In the genomic region with DNA sequence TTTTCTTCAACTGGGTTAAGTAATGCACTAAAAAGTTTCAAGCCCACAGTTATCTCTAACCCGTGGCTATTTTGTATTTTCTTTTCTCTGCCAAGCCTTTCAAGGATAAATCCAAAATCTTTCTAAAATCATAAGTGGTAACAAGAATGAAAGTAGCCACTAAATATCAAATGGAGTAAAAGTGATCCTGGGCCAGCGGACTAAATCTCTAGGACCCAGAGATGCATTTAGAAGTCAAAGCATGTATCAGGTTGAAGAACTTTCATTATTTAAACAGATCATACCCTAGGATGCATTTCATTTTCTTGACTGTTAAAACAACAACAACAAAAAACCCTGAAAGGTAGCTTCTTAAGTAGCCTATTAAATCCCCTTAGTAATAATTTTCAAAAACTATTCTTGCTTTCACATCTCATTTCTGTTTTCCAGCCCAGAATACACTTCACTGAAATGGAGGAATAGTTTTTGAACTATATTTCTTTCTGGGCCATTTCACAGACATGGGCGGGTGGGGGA, we compare ENCODE assay signal across 26 cellular contexts. TPM values are rescaled to one million over a fixed set of nuclear protein-coding genes. Genes with fewer than 3 reads are reported as not detected.
DNase-seq lines count a peak whose midpoint lies in the region; ATAC-seq, FAIRE-seq and TF ChIP-seq lines count a peak whose summit lies in the region.
"Had no signal": no experiment of that assay in that cellular context is flagged by ENCODE, and none has a peak within 500 bp of the region (broad histone marks: within the 10 kb centered on the region; RNA-seq: fewer than 3 reads in every experiment).

No MANE protein-coding gene starts in this region.

- DNase-seq in GM19239 (ENCODE audit: insufficient read length, low spot score) (no peak), astrocyte (ENCODE audit: low read depth) (no peak), posterior cingulate gyrus (no peak), DMS53 (lab: John Stamatoyannopoulos, UW) (no peak)
- DNase-seq: CD4-positive, alpha-beta memory T cell; NCI-H1436 treated with DMSO at 0.1 percent for 48 hours; Right ventricle myocardium superior; T-helper 17 cell; tibial artery had no signal

- H3K4me1 Mint-ChIP-seq in astrocyte (ENCODE audit: low read depth, unreplicated experiment): peaks cover 7% of the 10 kb centered on the region

- no peaks in the 10 kb centered on the region for H3K36me3 ChIP-seq in astrocyte (ENCODE audit: insufficient read depth, low read length)
- H3K36me3 ChIP-seq in iPS-18a (ENCODE audit: control insufficient read depth, low read depth, low read length): no peaks in the 10 kb centered on the region
- peaks cover 3% of the 10 kb centered on the region for H3K36me3 ChIP-seq in neuron (ENCODE audit: insufficient read depth, low read length)
- H3K36me3 ChIP-seq: brain microvascular endothelial cell, right atrium auricular region, tibial artery, vagina had no signal

- peaks cover 46% of the 10 kb centered on the region for H3K79me2 ChIP-seq in astrocyte (ENCODE audit: insufficient read depth, low read length)

- H3K4me2 ChIP-seq in astrocyte (ENCODE audit: low read length): peak overlapping the region; percentile 98
- H3K4me2 ChIP-seq: A549, smooth muscle cell had no signal

- H3K27ac Mint-ChIP-seq in astrocyte (ENCODE audit: unreplicated experiment): no peak overlapping the region
- H3K27ac Mint-ChIP-seq: activated T-cell treated with anti-CD3 and anti-CD28 coated beads, Interleukin-2, amount 50 U/mL, for 72 hours; B cell; CD4-positive, alpha-beta memory T cell; mesothelial cell of epicardium; stimulated activated naive CD8-positive, alpha-beta T cell treated with anti-CD3 and anti-CD28 coated beads, Interleukin-15, Interleukin-2, amounts not matched to agents 100 ng/mL and 50 ng/mL, for 24 hours; T-helper 17 cell had no signal

- intact Hi-C loops in posterior cingulate gyrus (cut with DNase I): no loop called here

- peaks cover 1% of the 10 kb centered on the region for H4K20me1 ChIP-seq in astrocyte (ENCODE audit: insufficient read depth, low read length)

- H3K4me3 Mint-ChIP-seq in astrocyte (ENCODE audit: unreplicated experiment): no peak overlapping the region
- H3K4me3 Mint-ChIP-seq: activated T-cell treated with anti-CD3 and anti-CD28 coated beads, Interleukin-2, amount 50 U/mL, for 72 hours; B cell; CD4-positive, alpha-beta memory T cell; mesothelial cell of epicardium; stimulated activated naive CD8-positive, alpha-beta T cell treated with anti-CD3 and anti-CD28 coated beads, Interleukin-15, Interleukin-2, amounts not matched to agents 100 ng/mL and 50 ng/mL, for 24 hours; T-helper 17 cell had no signal

- H3K4me1 ChIP-seq in astrocyte (ENCODE audit: insufficient read depth, low read length) (peaks cover 29% of the 10 kb centered on the region), iPS-18a (ENCODE audit: control insufficient read depth, low read depth, low read length) (peaks cover 62% of the 10 kb centered on the region), neuron (ENCODE audit: insufficient read depth, low read length) (peaks cover 32% of the 10 kb centered on the region)

- H2AFZ ChIP-seq in astrocyte (ENCODE audit: low read depth, low read length): no peak overlapping the region
- no peak overlapping the region for H2AFZ ChIP-seq in neuron (ENCODE audit: low read depth, low read length)

- H3K27ac ChIP-seq in astrocyte (ENCODE audit: low read depth, low read length) (peak overlapping the region; percentile 2), iPS-18a (ENCODE audit: low read length) (no peak overlapping the region)
- H3K27ac ChIP-seq: A549, brain microvascular endothelial cell, epithelial cell of prostate, right atrium auricular region, tibial artery, vagina had no signal

- peak; percentile 82 for FAIRE-seq in GM19239 (lab: Jason Lieb, UNC)
- FAIRE-seq in astrocyte (lab: Jason Lieb, UNC): no peak
- FAIRE-seq: A549 had no signal

- no peaks in the 10 kb centered on the region for H3K36me3 Mint-ChIP-seq in astrocyte (ENCODE audit: low read depth, unreplicated experiment)
- H3K36me3 Mint-ChIP-seq: mesothelial cell of epicardium had no signal

- peaks cover 9% of the 10 kb centered on the region for H3K9me3 Mint-ChIP-seq in astrocyte (ENCODE audit: unreplicated experiment)
- H3K9me3 Mint-ChIP-seq: activated T-cell treated with anti-CD3 and anti-CD28 coated beads, Interleukin-2, amount 50 U/mL, for 72 hours; mesothelial cell of epicardium; stimulated activated naive CD8-positive, alpha-beta T cell treated with anti-CD3 and anti-CD28 coated beads, Interleukin-15, Interleukin-2, amounts not matched to agents 100 ng/mL and 50 ng/mL, for 24 hours had no signal

- H3K4me3 ChIP-seq in astrocyte (ENCODE audit: insufficient read depth, low read depth, low read length): peak overlapping the region; percentile 4
- H3K4me3 ChIP-seq in iPS-18a (ENCODE audit: low read length): peak overlapping the region; percentile 27
- H3K4me3 ChIP-seq in neuron (ENCODE audit: low read length): peak overlapping the region; percentile 75
- H3K4me3 ChIP-seq: A549, right atrium auricular region, smooth muscle cell, tibial artery, vagina had no signal

- no peak for ATAC-seq in HG02642 (IDR thresholded peaks at IDR 0.05; ENCODE audit: poor library complexity, unreplicated experiment)
- no peak for ATAC-seq in GM21360 (IDR thresholded peaks at IDR 0.05; ENCODE audit: unreplicated experiment)
- ATAC-seq: activated T-cell treated with anti-CD3 and anti-CD28 coated beads, Interleukin-2, amount 50 U/mL, for 72 hours; Panc1 had no signal

- no peak for TF ChIP-seq CTCF in astrocyte (IDR thresholded peaks at IDR 0.05; ENCODE audit: insufficient read depth, low read depth, low read length)

- H3K27me3 ChIP-seq in astrocyte (ENCODE audit: insufficient read depth, low read length) (peaks cover 41% of the 10 kb centered on the region), iPS-18a (ENCODE audit: control insufficient read depth, insufficient read depth, low read length) (peaks cover 94% of the 10 kb centered on the region), neuron (ENCODE audit: insufficient read depth, low read length) (no peaks in the 10 kb centered on the region)

- H3K9ac ChIP-seq in astrocyte (ENCODE audit: low read length) (peak overlapping the region; percentile 74), iPS-18a (ENCODE audit: low read length) (no peak overlapping the region)

- H3K27me3 Mint-ChIP-seq in astrocyte (ENCODE audit: low read depth, unreplicated experiment): peaks cover 86% of the 10 kb centered on the region

- no peaks in the 10 kb centered on the region for H3K9me3 ChIP-seq in astrocyte (ENCODE audit: insufficient read depth, low read depth, low read length)
- no peaks in the 10 kb centered on the region for H3K9me3 ChIP-seq in iPS-18a (ENCODE audit: control insufficient read depth, low read depth, low read length)
- H3K9me3 ChIP-seq in neuron (ENCODE audit: low read length): no peaks in the 10 kb centered on the region
- H3K9me3 ChIP-seq: A549, right atrium auricular region, tibial artery, vagina had no signal

RNA-seq across cellular contexts. Expression of gene POU3F3, which starts 4.8 kb away (rescaled TPM):
- total RNA-seq in astrocyte: 0.09 TPM in 1 of 2 replicates, not detected in the other
- total RNA-seq: activated T-cell treated with anti-CD3 and anti-CD28 coated beads, Interleukin-2, amount 50 U/mL, for 72 hours; CD4-positive, alpha-beta memory T cell; LHCN-M2; mesothelial cell of epicardium; omental fat pad; Right ventricle myocardium superior; smooth muscle cell; T-helper 17 cell; vagina had no signal

Comparison
In these comparisons a context has a peak if more than half of its experiments do, and no peak if none do; other contexts are left out.
1. H3K4me3 ChIP-seq: peak in every context shown above with its lines; median percentile 75 in neuron; 27 in iPS-18a; 4 in astrocyte.